In the genomic region with DNA sequence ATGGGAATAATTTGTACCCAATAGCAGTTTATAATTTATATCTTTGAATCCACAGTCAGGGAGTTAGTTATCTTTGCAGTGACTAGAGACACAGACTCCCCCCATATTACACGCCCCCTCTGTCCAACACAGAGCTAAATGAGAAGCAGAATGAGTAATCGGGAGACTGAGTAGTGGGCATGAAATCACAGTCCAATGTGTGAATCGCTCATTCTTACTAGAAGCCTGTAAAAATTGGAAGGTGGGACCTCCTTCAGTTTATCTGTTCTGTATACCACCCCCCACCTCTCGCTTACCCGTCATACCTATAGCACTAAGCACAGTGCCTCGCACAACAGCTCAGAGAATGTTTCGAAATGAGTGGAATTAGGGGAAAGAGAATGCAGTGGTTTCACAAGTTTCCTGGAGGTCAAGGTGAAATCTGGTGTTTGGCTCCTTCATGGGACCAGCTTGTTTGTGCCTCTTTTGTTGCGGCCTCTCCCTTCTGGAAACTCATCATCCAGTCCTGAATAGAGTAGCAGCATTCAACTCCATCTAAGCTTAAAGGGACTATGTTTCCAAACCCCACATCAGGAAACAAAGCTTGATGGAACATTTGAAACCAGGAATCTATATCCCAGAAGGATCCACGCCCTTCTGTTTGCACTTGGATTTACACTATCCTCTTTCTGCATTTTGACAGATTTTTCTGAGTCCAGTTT, we compare ENCODE assay signal across 1 cellular context.
TF ChIP-seq lines count a peak whose summit lies in the region.

No MANE protein-coding gene starts in this region.

TF ChIP-seq in K562, 482 proteins besides CTCF, POLR2A, EP300 and RAD21 (continued from another document and continues in another):
- TF ChIP-seq MIER1 (IDR thresholded peaks at IDR 0.05; ENCODE audit: low read depth) (no peak; the same call in 1 of the 2 replicates), CTBP1 (IDR thresholded peaks at IDR 0.05; ENCODE audit: borderline replicate concordance) (no peak), SMARCC2 (IDR thresholded peaks at IDR 0.05; ENCODE audit: low read depth) (no peak), CUX1 (CRISPR knock-in tag; IDR thresholded peaks at IDR 0.05) (no peak), WHSC1 (IDR thresholded peaks at IDR 0.05; ENCODE audit: low read length) (no peak), MCM2 (IDR thresholded peaks at IDR 0.05; ENCODE audit: low read depth) (no peak), AFF4 (CRISPR knock-in tag; IDR thresholded peaks at IDR 0.05) (no peak), CHD1 (IDR thresholded peaks at IDR 0.05; ENCODE audit: low read length) (peak; percentile 59), HMBOX1 (IDR thresholded peaks at IDR 0.05) (peak; percentile 48), HDAC8 (tag; IDR thresholded peaks at IDR 0.05) (no peak), NKRF (IDR thresholded peaks at IDR 0.05; ENCODE audit: borderline replicate concordance) (no peak), JUND (IDR thresholded peaks at IDR 0.05; ENCODE audit: borderline replicate concordance, low read depth, low read length) (no peak), JUND (tag; IDR thresholded peaks at IDR 0.05; ENCODE audit: borderline replicate concordance, low read depth, low read length) (no peak), ILK (tag; IDR thresholded peaks at IDR 0.05; ENCODE audit: borderline replicate concordance, low read depth) (no peak), HMGN3 (IDR thresholded peaks at IDR 0.05; ENCODE audit: borderline replicate concordance, extremely low read depth, insufficient read length, low read depth, low read length) (no peak), TEAD4 (IDR thresholded peaks at IDR 0.05; ENCODE audit: low read length) (no peak), TEAD4 (CRISPR knock-in tag; IDR thresholded peaks at IDR 0.05; ENCODE audit: borderline replicate concordance) (no peak), MAFK (IDR thresholded peaks at IDR 0.05; ENCODE audit: low read length) (no peak), PTBP1 (IDR thresholded peaks at IDR 0.05; ENCODE audit: low read depth, low read length) (no peak), POLR2AphosphoS5 (IDR thresholded peaks at IDR 0.05; ENCODE audit: control insufficient read depth, insufficient read depth, low read depth, low read length) (no peak), ZNF778 (CRISPR knock-in tag; IDR thresholded peaks at IDR 0.05) (no peak), ZNF584 (CRISPR knock-in tag; IDR thresholded peaks at IDR 0.05; ENCODE audit: low read depth) (no peak), NFE2 (IDR thresholded peaks at IDR 0.05; ENCODE audit: low read depth) (no peak), SREBF2 (CRISPR knock-in tag; IDR thresholded peaks at IDR 0.05) (no peak), EGR1 (conservative IDR thresholded peaks at IDR 0.05) (peak; percentile 62), ZNF133 (CRISPR knock-in tag; IDR thresholded peaks at IDR 0.05) (no peak), PRDM10 (IDR thresholded peaks at IDR 0.05; ENCODE audit: partially characterized antibody) (no peak), HLTF (IDR thresholded peaks at IDR 0.05) (no peak)
- TF ChIP-seq, protein P1, sequence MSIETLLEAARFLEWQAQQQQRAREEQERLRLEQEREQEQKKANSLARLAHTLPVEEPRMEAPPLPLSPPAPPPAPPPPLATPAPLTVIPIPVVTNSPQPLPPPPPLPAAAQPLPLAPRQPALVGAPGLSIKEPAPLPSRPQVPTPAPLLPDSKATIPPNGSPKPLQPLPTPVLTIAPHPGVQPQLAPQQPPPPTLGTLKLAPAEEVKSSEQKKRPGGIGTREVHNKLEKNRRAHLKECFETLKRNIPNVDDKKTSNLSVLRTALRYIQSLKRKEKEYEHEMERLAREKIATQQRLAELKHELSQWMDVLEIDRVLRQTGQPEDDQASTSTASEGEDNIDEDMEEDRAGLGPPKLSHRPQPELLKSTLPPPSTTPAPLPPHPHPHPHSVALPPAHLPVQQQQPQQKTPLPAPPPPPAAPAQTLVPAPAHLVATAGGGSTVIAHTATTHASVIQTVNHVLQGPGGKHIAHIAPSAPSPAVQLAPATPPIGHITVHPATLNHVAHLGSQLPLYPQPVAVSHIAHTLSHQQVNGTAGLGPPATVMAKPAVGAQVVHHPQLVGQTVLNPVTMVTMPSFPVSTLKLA (conservative IDR thresholded peaks at IDR 0.05), result no peak
- TF ChIP-seq, protein P2, sequence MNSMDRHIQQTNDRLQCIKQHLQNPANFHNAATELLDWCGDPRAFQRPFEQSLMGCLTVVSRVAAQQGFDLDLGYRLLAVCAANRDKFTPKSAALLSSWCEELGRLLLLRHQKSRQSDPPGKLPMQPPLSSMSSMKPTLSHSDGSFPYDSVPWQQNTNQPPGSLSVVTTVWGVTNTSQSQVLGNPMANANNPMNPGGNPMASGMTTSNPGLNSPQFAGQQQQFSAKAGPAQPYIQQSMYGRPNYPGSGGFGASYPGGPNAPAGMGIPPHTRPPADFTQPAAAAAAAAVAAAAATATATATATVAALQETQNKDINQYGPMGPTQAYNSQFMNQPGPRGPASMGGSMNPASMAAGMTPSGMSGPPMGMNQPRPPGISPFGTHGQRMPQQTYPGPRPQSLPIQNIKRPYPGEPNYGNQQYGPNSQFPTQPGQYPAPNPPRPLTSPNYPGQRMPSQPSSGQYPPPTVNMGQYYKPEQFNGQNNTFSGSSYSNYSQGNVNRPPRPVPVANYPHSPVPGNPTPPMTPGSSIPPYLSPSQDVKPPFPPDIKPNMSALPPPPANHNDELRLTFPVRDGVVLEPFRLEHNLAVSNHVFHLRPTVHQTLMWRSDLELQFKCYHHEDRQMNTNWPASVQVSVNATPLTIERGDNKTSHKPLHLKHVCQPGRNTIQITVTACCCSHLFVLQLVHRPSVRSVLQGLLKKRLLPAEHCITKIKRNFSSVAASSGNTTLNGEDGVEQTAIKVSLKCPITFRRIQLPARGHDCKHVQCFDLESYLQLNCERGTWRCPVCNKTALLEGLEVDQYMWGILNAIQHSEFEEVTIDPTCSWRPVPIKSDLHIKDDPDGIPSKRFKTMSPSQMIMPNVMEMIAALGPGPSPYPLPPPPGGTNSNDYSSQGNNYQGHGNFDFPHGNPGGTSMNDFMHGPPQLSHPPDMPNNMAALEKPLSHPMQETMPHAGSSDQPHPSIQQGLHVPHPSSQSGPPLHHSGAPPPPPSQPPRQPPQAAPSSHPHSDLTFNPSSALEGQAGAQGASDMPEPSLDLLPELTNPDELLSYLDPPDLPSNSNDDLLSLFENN (IDR thresholded peaks at IDR 0.05; ENCODE audit: low read depth in 2 of 2, low read length in 2 of 2), result no peak
